Comparison of ENCODE assay signal across 1 cellular context in genomic region chr2:143333168-143333791, GRCh38.
TF ChIP-seq lines count a peak whose summit lies in the region.

No MANE protein-coding gene starts in this region.

TF ChIP-seq in WTC11, 78 proteins besides CTCF, POLR2A, EP300 and RAD21 (continued from another document):
- TF ChIP-seq ZNF532 (CRISPR knock-in tag; IDR thresholded peaks at IDR 0.05; ENCODE audit: borderline replicate concordance) (no peak), ZBTB43 (CRISPR knock-in tag; IDR thresholded peaks at IDR 0.05) (no peak), AFF4 (CRISPR knock-in tag; IDR thresholded peaks at IDR 0.05; ENCODE audit: borderline replicate concordance) (no peak), ZNF121 (CRISPR knock-in tag; IDR thresholded peaks at IDR 0.05) (no peak), SOX15 (CRISPR knock-in tag; IDR thresholded peaks at IDR 0.05) (no peak), USF1 (CRISPR knock-in tag; IDR thresholded peaks at IDR 0.05) (no peak)
